In genomic region chr1:113515498-113515897, GRCh38 we compare ENCODE assay signal across 12 cellular contexts.
DNase-seq lines count a peak whose midpoint lies in the region; ATAC-seq and TF ChIP-seq lines count a peak whose summit lies in the region.
"Had no signal": no experiment of that assay in that cellular context is flagged by ENCODE, and none has a peak within 500 bp of the region (broad histone marks: within the 10 kb centered on the region; RNA-seq: fewer than 3 reads in every experiment).

No MANE protein-coding gene starts in this region.

- intact Hi-C loops in CD14-positive monocyte (cut with micrococcal nuclease): no loop called here

- no peaks in the 10 kb centered on the region for H3K4me1 Mint-ChIP-seq in CD14-positive monocyte

- no peaks in the 10 kb centered on the region for H3K36me3 Mint-ChIP-seq in CD14-positive monocyte

- no peak overlapping the region for H3K4me3 ChIP-seq in choroid plexus epithelial cell (ENCODE audit: low read depth, low read length)
- H3K4me3 ChIP-seq in mesendoderm (ENCODE audit: low read length): no peak overlapping the region

- H3K9me3 Mint-ChIP-seq in CD14-positive monocyte: peaks cover 4 to 15% (median 7%) of the 10 kb centered on the region in 7 donors

- H2BK15ac ChIP-seq in mesendoderm (replicated peaks; ENCODE audit: low read depth): no peak overlapping the region

- no peak for ATAC-seq in GM21825 (IDR thresholded peaks at IDR 0.05; ENCODE audit: unreplicated experiment)

- no peak overlapping the region for H2BK120ac ChIP-seq in mesendoderm (ENCODE audit: low read depth, low read length)

- H3K27me3 ChIP-seq in mesendoderm (ENCODE audit: insufficient read depth, low read length, poor library complexity): no peaks in the 10 kb centered on the region

- no peak overlapping the region for H3K9ac ChIP-seq in mesendoderm (ENCODE audit: low read length)

- no peak overlapping the region for H3K27ac Mint-ChIP-seq in CD14-positive monocyte

- no CpG with 5 or more reads among the region's 1 CpG for WGBS in mesendoderm (ENCODE audit: extremely low coverage, insufficient coverage, low lambda C conversion rate)

- H2BK5ac ChIP-seq in mesendoderm (ENCODE audit: low read length): no peak overlapping the region

- no peak overlapping the region for H3K4ac ChIP-seq in mesendoderm (ENCODE audit: low read depth, low read length)

- H3K23ac ChIP-seq in mesendoderm (ENCODE audit: low read length): no peak overlapping the region

- H4K8ac ChIP-seq in mesendoderm (ENCODE audit: low read depth, low read length): no peak overlapping the region

- DNase-seq in EL (peak; percentile 14), M059J (ENCODE audit: low read depth) (peak; percentile 39), choroid plexus epithelial cell (ENCODE audit: low read depth) (peak; percentile 31), mesendoderm (peak; percentile 16), GDM1 (lab: John Stamatoyannopoulos, UW) (no peak), CD14-positive monocyte (ENCODE audit: low spot score) (no peak), iPS-NIHi11 (ENCODE audit: low spot score) (no peak)
- DNase-seq: NCI-H1436, NCI-H2029 treated with DMSO at 0.1 percent for 48 hours, NCI-H774 had no signal

- no peaks in the 10 kb centered on the region for H3K79me2 ChIP-seq in mesendoderm (ENCODE audit: control insufficient read depth, insufficient read depth, low read length)

- H3K56ac ChIP-seq in mesendoderm (ENCODE audit: low read length): no peak overlapping the region

- TF ChIP-seq CTCF in choroid plexus epithelial cell (conservative IDR thresholded peaks at IDR 0.05; ENCODE audit: low read depth, low read length) (no peak), CD14-positive monocyte (IDR thresholded peaks at IDR 0.05) (no peak)

- no peak overlapping the region for H4K5ac ChIP-seq in mesendoderm (ENCODE audit: low read length)

- H3K4me3 Mint-ChIP-seq in CD14-positive monocyte: no peak overlapping the region

- H3K27me3 Mint-ChIP-seq in CD14-positive monocyte (ENCODE audit: low read depth in 3 of 3): peaks cover 0 to 1% (median 0%) of the 10 kb centered on the region in 3 donors

- H3K4me1 ChIP-seq in mesendoderm (ENCODE audit: control insufficient read depth, low read depth, low read length): peaks cover 3% of the 10 kb centered on the region

- no peak overlapping the region for H3K27ac ChIP-seq in mesendoderm (ENCODE audit: low read depth, low read length)
- H3K27ac ChIP-seq: C4-2B had no signal

- H3K36me3 ChIP-seq in mesendoderm (ENCODE audit: control insufficient read depth, insufficient read depth, low read length): no peaks in the 10 kb centered on the region

- no peak overlapping the region for H2AK5ac ChIP-seq in mesendoderm (ENCODE audit: low read length)

- no peak overlapping the region for H3K4me2 ChIP-seq in mesendoderm (ENCODE audit: low read length)

- peaks cover 1% of the 10 kb centered on the region for H3K79me1 ChIP-seq in mesendoderm (ENCODE audit: low read length)

- H3K18ac ChIP-seq in mesendoderm (ENCODE audit: low read length): no peak overlapping the region

Comparison
In these comparisons a context has a peak if more than half of its experiments do, and no peak if none do; other contexts are left out.
1. DNase-seq: peak in EL (single experiment), M059J (single experiment), choroid plexus epithelial cell (single experiment) and mesendoderm (single experiment); none in GDM1 (single experiment), CD14-positive monocyte (single experiment) and iPS-NIHi11 (single experiment).